In genomic region chr16:31072540-31073072, GRCh38 we compare ENCODE assay signal across 8 cellular contexts. TPM values are rescaled to one million over a fixed set of nuclear protein-coding genes. Genes with fewer than 3 reads are reported as not detected.
DNase-seq lines count a peak whose midpoint lies in the region; ATAC-seq and TF ChIP-seq lines count a peak whose summit lies in the region.

No MANE protein-coding gene starts in this region.

- H3K4me3 ChIP-seq in foreskin fibroblast (ENCODE audit: low read depth in 1 of 2, low read length in 2 of 2): peak overlapping the region; percentile 77 to 100

- peaks cover 30% of the 10 kb centered on the region for H3K36me3 Mint-ChIP-seq in activated CD8-positive, alpha-beta T cell treated with anti-CD3 and anti-CD28 coated beads, Interleukin-2, amount 10 ng/mL, durations not matched to agents 7 days and 5 days (ENCODE audit: low read depth)

- H3K9me3 Mint-ChIP-seq in activated CD8-positive, alpha-beta T cell treated with anti-CD3 and anti-CD28 coated beads, Interleukin-2, amount 10 ng/mL, durations not matched to agents 7 days and 5 days (ENCODE audit: insufficient read depth): no peaks in the 10 kb centered on the region

- no peak for ATAC-seq in activated CD8-positive, alpha-beta T cell treated with anti-CD3 and anti-CD28 coated beads, Interleukin-2, amount 10 ng/mL, durations not matched to agents 7 days and 5 days
- ATAC-seq in GM21737 (IDR thresholded peaks at IDR 0.05; ENCODE audit: unreplicated experiment): no peak
- no peak for ATAC-seq in HG02588 (IDR thresholded peaks at IDR 0.05; ENCODE audit: unreplicated experiment)

- no peaks in the 10 kb centered on the region for H3K27me3 Mint-ChIP-seq in activated CD8-positive, alpha-beta T cell treated with anti-CD3 and anti-CD28 coated beads, Interleukin-2, amount 10 ng/mL, durations not matched to agents 7 days and 5 days (ENCODE audit: low read depth)

- peak in 2 of 3 experiments; percentile 59 to 65 for DNase-seq in NCI-H1417 (lab: John Stamatoyannopoulos, UW)
- DNase-seq in NCI-H1417 treated with DMSO at 0.1 percent for 48 hours (lab: John Stamatoyannopoulos, UW): no peak
- peak; percentile 56 for DNase-seq in HuH-7.5 (ENCODE audit: low spot score)
- peak; percentile 58 for DNase-seq in activated CD8-positive, alpha-beta T cell treated with anti-CD3 and anti-CD28 coated beads, Interleukin-2, amount 10 ng/mL, durations not matched to agents 7 days and 5 days
- DNase-seq in foreskin fibroblast: peak in 1 of 2 donors; percentile 78
- peak; percentile 78 for DNase-seq in posterior vena cava (ENCODE audit: low spot score)

- CTCF ChIA-PET in activated CD8-positive, alpha-beta T cell treated with anti-CD3 and anti-CD28 coated beads, Interleukin-2, amount 10 ng/mL, durations not matched to agents 7 days and 5 days (lab: Charles Lee): interaction anchor here (2.4 kb wide), 1 partner anchor 70 kb away, joined by 19 read pairs; no protein-coding TSS in a partner anchor

- H3K4me3 Mint-ChIP-seq in activated CD8-positive, alpha-beta T cell treated with anti-CD3 and anti-CD28 coated beads, Interleukin-2, amount 10 ng/mL, durations not matched to agents 7 days and 5 days: peak overlapping the region; percentile 99

- POLR2A ChIA-PET in activated CD8-positive, alpha-beta T cell treated with anti-CD3 and anti-CD28 coated beads, Interleukin-2, amount 10 ng/mL, durations not matched to agents 7 days and 5 days (lab: Charles Lee): interaction anchor here (0.6 to 2.7 kb wide), 10 partner anchors 9 to 413 kb away, joined by 3 to 19 read pairs (median 6); partner anchors contain the start of genes FUS, HSD3B7, KAT8 and SETD1A

- intact Hi-C loops in posterior vena cava (cut with DNase I): no loop called here

- no peak for TF ChIP-seq CTCF in foreskin fibroblast (IDR thresholded peaks at IDR 0.05; ENCODE audit: low read depth, low read length)

- peak overlapping the region; percentile 99 for H3K27ac Mint-ChIP-seq in activated CD8-positive, alpha-beta T cell treated with anti-CD3 and anti-CD28 coated beads, Interleukin-2, amount 10 ng/mL, durations not matched to agents 7 days and 5 days

- peaks cover 41% of the 10 kb centered on the region for H3K4me1 Mint-ChIP-seq in activated CD8-positive, alpha-beta T cell treated with anti-CD3 and anti-CD28 coated beads, Interleukin-2, amount 10 ng/mL, durations not matched to agents 7 days and 5 days (ENCODE audit: low read depth)

RNA-seq across cellular contexts. Expression of gene ZNF668, which starts 1.4 kb away (rescaled TPM):
- 10 to 100 TPM; 20.8 to 22.2 TPM for total RNA-seq in activated CD8-positive, alpha-beta T cell treated with anti-CD3 and anti-CD28 coated beads, Interleukin-2, amount 10 ng/mL, durations not matched to agents 7 days and 5 days
- total RNA-seq in posterior vena cava: 10 to 100 TPM; 12.1 to 14.6 TPM

RNA-seq across cellular contexts. Expression of gene ZNF646, which starts 1.6 kb away (rescaled TPM):
- 10 to 100 TPM; 26.0 to 30.3 TPM for total RNA-seq in activated CD8-positive, alpha-beta T cell treated with anti-CD3 and anti-CD28 coated beads, Interleukin-2, amount 10 ng/mL, durations not matched to agents 7 days and 5 days
- 10 to 100 TPM; 10.1 to 11.7 TPM for total RNA-seq in posterior vena cava

RNA-seq across cellular contexts. Expression of gene PRSS53, which starts 16.1 kb away (rescaled TPM):
- 1 to 10 TPM; 5.3 to 6.8 TPM for total RNA-seq in activated CD8-positive, alpha-beta T cell treated with anti-CD3 and anti-CD28 coated beads, Interleukin-2, amount 10 ng/mL, durations not matched to agents 7 days and 5 days
- total RNA-seq in posterior vena cava: 1 to 10 TPM; 1.5 to 3.5 TPM

RNA-seq across cellular contexts. Expression of gene VKORC1, which starts 22.0 kb away (rescaled TPM):
- 10 to 100 TPM; 71.6 to 78.8 TPM for total RNA-seq in activated CD8-positive, alpha-beta T cell treated with anti-CD3 and anti-CD28 coated beads, Interleukin-2, amount 10 ng/mL, durations not matched to agents 7 days and 5 days
- total RNA-seq in posterior vena cava: 100 to 1,000 TPM in 1 of 2 donors, 10 to 100 TPM in 1; 77.8 to 113 TPM

RNA-seq across cellular contexts. Expression of gene BCKDK, which starts 35.6 kb away (rescaled TPM):
- 10 to 100 TPM; 38.9 TPM for total RNA-seq in activated CD8-positive, alpha-beta T cell treated with anti-CD3 and anti-CD28 coated beads, Interleukin-2, amount 10 ng/mL, durations not matched to agents 7 days and 5 days
- 10 to 100 TPM; 29.8 to 30.6 TPM for total RNA-seq in posterior vena cava
